8 cellular contexts compared by ENCODE assay signal in the genomic region with DNA sequence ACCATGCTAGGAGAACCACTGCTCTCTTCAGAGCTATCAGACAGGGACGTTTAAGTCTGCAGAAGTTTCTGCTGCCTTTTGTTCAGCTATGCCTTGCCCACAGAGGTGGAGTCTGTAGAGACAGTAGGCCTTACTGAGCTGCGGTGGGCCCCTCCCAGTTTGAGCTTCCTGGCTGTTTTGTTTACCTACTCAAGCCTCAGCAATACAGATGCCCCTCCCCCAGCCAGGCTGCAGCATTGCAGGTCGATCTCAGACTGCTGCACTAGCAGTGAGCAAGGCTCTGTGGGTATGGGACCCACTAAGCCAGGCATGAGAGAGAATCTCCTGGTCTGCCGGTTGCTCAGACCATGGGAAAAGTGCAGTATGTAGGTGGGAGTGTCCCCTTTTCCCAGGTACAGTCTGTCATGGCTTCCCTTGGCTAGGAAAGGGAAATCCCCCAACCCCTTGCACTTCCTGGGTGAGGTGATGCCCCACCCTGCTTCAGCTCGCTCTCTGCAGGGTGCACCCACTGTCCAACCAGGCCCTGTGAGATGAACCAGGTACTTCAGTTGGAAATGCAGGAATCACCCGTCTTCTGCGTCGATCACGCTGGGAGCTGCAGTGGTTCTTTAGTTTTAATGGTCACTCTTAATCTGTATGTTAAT. TPM values are rescaled to one million over a fixed set of nuclear protein-coding genes. Genes with fewer than 3 reads are reported as not detected.
DNase-seq lines count a peak whose midpoint lies in the region; ATAC-seq and TF ChIP-seq lines count a peak whose summit lies in the region.
"Not testable (repeated sequence)": the region's sequence is repeated elsewhere in the genome, so short reads cannot be mapped to it uniquely, and the experiment has no call there.

No MANE protein-coding gene starts in this region.

- H3K36me3 ChIP-seq in CD4-positive, alpha-beta memory T cell (ENCODE audit: insufficient read depth, low read length); prostate gland: not testable (repeated sequence)

- H3K27ac Mint-ChIP-seq in CD4-positive, alpha-beta memory T cell, result peak overlapping the region; percentile 74 to 93 (median 89)
- H3K27ac Mint-ChIP-seq in T-helper 2 cell treated with Interferon-gamma antibody and Interleukin-4, amounts not matched to agents 5 μg/mL and 100 μg/mL, for 36 hours, result peak overlapping the region; percentile 81

- H3K9me3 Mint-ChIP-seq in CD4-positive, alpha-beta memory T cell, result peaks cover 2 to 86% (median 79%) of the 10 kb centered on the region in 8 donors
- H3K9me3 Mint-ChIP-seq in T-helper 2 cell treated with Interferon-gamma antibody and Interleukin-4, amounts not matched to agents 5 μg/mL and 100 μg/mL, for 36 hours, result peaks cover 76% of the 10 kb centered on the region

- ATAC-seq in GM19351 (IDR thresholded peaks at IDR 0.05; ENCODE audit: unreplicated experiment), result peak; percentile 88
- ATAC-seq in HG02981 (IDR thresholded peaks at IDR 0.05; ENCODE audit: unreplicated experiment), result peak; percentile 77
- peak in 1 of 2 donors; percentile 39 for ATAC-seq in right cardiac atrium

- CTCF ChIA-PET in CD4-positive, alpha-beta memory T cell (lab: Charles Lee; ENCODE audit: partially characterized antibody), result interaction anchor here (1.0 to 2.5 kb wide), 17 partner anchors 9 to 360 kb away, joined by 3 to 16 read pairs (median 5); a partner anchor contains a TSS

- not testable (repeated sequence) for H3K27me3 ChIP-seq in CD4-positive, alpha-beta memory T cell (ENCODE audit: insufficient read depth, low read length); right cardiac atrium (ENCODE audit: control insufficient read depth, insufficient read depth); prostate gland (replicated peaks; ENCODE audit: insufficient read depth)

- H3K4me1 Mint-ChIP-seq in CD4-positive, alpha-beta memory T cell, result peaks cover 43 to 80% (median 60%) of the 10 kb centered on the region in 4 donors
- peaks cover 46% of the 10 kb centered on the region for H3K4me1 Mint-ChIP-seq in T-helper 2 cell treated with Interferon-gamma antibody and Interleukin-4, amounts not matched to agents 5 μg/mL and 100 μg/mL, for 36 hours (ENCODE audit: low read depth)

- TF ChIP-seq CTCF in prostate gland (IDR thresholded peaks at IDR 0.05), result not testable (repeated sequence)

- peak overlapping the region; percentile 26 for H3K27ac ChIP-seq in CD4-positive, alpha-beta memory T cell (ENCODE audit: low read depth, low read length)
- H3K27ac ChIP-seq in right cardiac atrium (ENCODE audit: low read length); prostate gland: not testable (repeated sequence)

- not testable (repeated sequence) for H3K9me3 ChIP-seq in CD4-positive, alpha-beta memory T cell (ENCODE audit: control insufficient read depth in 1 of 2, low read length in 2 of 2); right cardiac atrium (ENCODE audit: control insufficient read depth, low read length); prostate gland

- H3K27me3 Mint-ChIP-seq in CD4-positive, alpha-beta memory T cell; T-helper 2 cell treated with Interferon-gamma antibody and Interleukin-4, amounts not matched to agents 5 μg/mL and 100 μg/mL, for 36 hours (ENCODE audit: low read depth): not testable (repeated sequence)

- peaks cover 35% of the 10 kb centered on the region for H3K4me1 ChIP-seq in CD4-positive, alpha-beta memory T cell (ENCODE audit: insufficient read depth, low read length)
- H3K4me1 ChIP-seq in right cardiac atrium (ENCODE audit: control insufficient read depth, insufficient read depth, low read length); prostate gland (replicated peaks): not testable (repeated sequence)

- peak overlapping the region; percentile 31 to 33 for H3K4me3 ChIP-seq in CD4-positive, alpha-beta memory T cell (ENCODE audit: low read length in 2 of 2)
- H3K4me3 ChIP-seq in right cardiac atrium (ENCODE audit: low read length); prostate gland: not testable (repeated sequence)

- intact Hi-C loops in CD4-positive, alpha-beta memory T cell (cut with micrococcal nuclease), result loop anchor here (1.0 to 5.0 kb wide), 5 partner anchors 22 to 289 kb away; a partner anchor contains a TSS
- intact Hi-C loops in right cardiac atrium (cut with DNase I), result loop anchor here in 1 of 4 donors (10.0 kb wide), 1 partner anchor 65 kb away; no protein-coding TSS in a partner anchor
- intact Hi-C loops in prostate gland (cut with DNase I), result not testable (repeated sequence)

- peak; percentile 75 to 90 (median 81) for DNase-seq in CD4-positive, alpha-beta memory T cell
- DNase-seq in NCI-H2029 (lab: John Stamatoyannopoulos, UW), result peak; percentile 90
- DNase-seq in T-helper 2 cell treated with Interferon-gamma antibody and Interleukin-4, amounts not matched to agents 5 μg/mL and 100 μg/mL, for 36 hours (ENCODE audit: low spot score), result peak; percentile 45
- DNase-seq in activated naive CD4-positive, alpha-beta T cell treated with anti-CD3 and anti-CD28 coated beads, Interleukin-2, amount 50 U/mL, for 16 hours, result peak; percentile 34
- peak; percentile 26 to 73 (median 61) for DNase-seq in right cardiac atrium
- DNase-seq in prostate gland (ENCODE audit: low spot score), result peak; percentile 55

- TF ChIP-seq POLR2A in prostate gland (IDR thresholded peaks at IDR 0.05), result not testable (repeated sequence)

- H3K4me3 Mint-ChIP-seq in CD4-positive, alpha-beta memory T cell, result peak overlapping the region; percentile 36 to 86 (median 68)
- peak overlapping the region; percentile 74 for H3K4me3 Mint-ChIP-seq in T-helper 2 cell treated with Interferon-gamma antibody and Interleukin-4, amounts not matched to agents 5 μg/mL and 100 μg/mL, for 36 hours

- WGBS in right cardiac atrium, result 77% methylated on average over 9 of the region's 9 CpGs
- 77% methylated on average over 9 of the region's 9 CpGs for WGBS in prostate gland

- POLR2A ChIA-PET in CD4-positive, alpha-beta memory T cell (lab: Charles Lee; ENCODE audit: partially characterized antibody), result interaction anchor here (0.6 to 9.2 kb wide), 28 partner anchors 10 to 360 kb away, joined by 3 to 99 read pairs (median 6); a partner anchor contains a TSS

- H3K36me3 Mint-ChIP-seq in CD4-positive, alpha-beta memory T cell, result peaks cover 89 to 90% of the 10 kb centered on the region in 2 donors
- peaks cover 94% of the 10 kb centered on the region for H3K36me3 Mint-ChIP-seq in T-helper 2 cell treated with Interferon-gamma antibody and Interleukin-4, amounts not matched to agents 5 μg/mL and 100 μg/mL, for 36 hours (ENCODE audit: low read depth)

RNA-seq across cellular contexts. Expression of a gene that starts 53.7 kb away (rescaled TPM):
- 10 to 100 TPM; 54.9 TPM for total RNA-seq in CD4-positive, alpha-beta memory T cell
- polyA plus RNA-seq in CD4-positive, alpha-beta memory T cell, result 10 to 100 TPM; 11.3 to 14.5 TPM
- total RNA-seq in right cardiac atrium (10 to 100 TPM in 1 of 4 donors, 1 to 10 TPM in 3; 7.2 to 12.3 (median 9.2) TPM), prostate gland (10 to 100 TPM; 19.8 to 31.0 TPM)
- polyA plus RNA-seq in right cardiac atrium, result 2.1 TPM

RNA-seq across cellular contexts. Expression of a gene that starts 55.0 kb away (rescaled TPM):
- total RNA-seq in CD4-positive, alpha-beta memory T cell, result 1 to 10 TPM; 2.5 to 4.2 TPM
- polyA plus RNA-seq in CD4-positive, alpha-beta memory T cell, result 1 to 10 TPM; 1.5 to 2.6 TPM
- total RNA-seq in right cardiac atrium (10 to 100 TPM in 2 of 4 donors, 1 to 10 TPM in 2; 8.9 to 12.0 (median 10.3) TPM), prostate gland (10 to 100 TPM; 11.8 to 17.5 TPM)
- polyA plus RNA-seq in right cardiac atrium, result 7.6 TPM

Comparison
In these comparisons a context has a peak if more than half of its experiments do, and no peak if none do; other contexts are left out.
1. DNase-seq: peak in every context shown above with its lines; median percentile 90 in NCI-H2029; 81 in CD4-positive, alpha-beta memory T cell; 61 in right cardiac atrium; 55 in prostate gland; 45 in T-helper 2 cell treated with Interferon-gamma antibody and Interleukin-4, amounts not matched to agents 5 μg/mL and 100 μg/mL, for 36 hours; 34 in activated naive CD4-positive, alpha-beta T cell treated with anti-CD3 and anti-CD28 coated beads, Interleukin-2, amount 50 U/mL, for 16 hours.